Comparison of ENCODE assay signal across 18 cellular contexts in the genomic region with DNA sequence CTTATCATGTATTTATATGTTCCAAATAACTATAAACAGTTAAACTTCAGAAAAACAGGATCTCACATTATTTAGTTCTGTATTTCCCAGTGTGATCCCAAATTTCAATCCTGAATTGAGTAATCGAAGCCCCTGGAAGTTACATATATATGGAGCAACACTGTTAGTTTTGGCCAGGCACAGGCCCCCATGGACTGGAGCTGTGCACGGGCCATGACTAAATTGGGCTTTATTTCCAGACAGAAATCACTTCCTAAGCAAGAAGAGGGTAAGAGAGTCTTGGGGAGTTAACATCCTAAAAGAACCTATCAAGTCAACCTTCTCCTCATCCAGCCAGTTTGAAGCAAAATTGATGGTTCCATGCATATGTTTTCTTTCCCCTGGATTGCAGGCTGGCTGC.
DNase-seq lines count a peak whose midpoint lies in the region; ATAC-seq and TF ChIP-seq lines count a peak whose summit lies in the region.
"Had no signal": no experiment of that assay in that cellular context is flagged by ENCODE, and none has a peak within 500 bp of the region (broad histone marks: within the 10 kb centered on the region; RNA-seq: fewer than 3 reads in every experiment).

No MANE protein-coding gene starts in this region.

- H3K9ac ChIP-seq in Loucy (ENCODE audit: low read depth, low read length, poor library complexity, severe bottlenecking): no peak overlapping the region
- H3K9ac ChIP-seq: BLaER1 treated with 17β-estradiol and CSF1 and Interleukin-3, amounts not matched to agents 10 nM and 100 nM had no signal

- no peaks in the 10 kb centered on the region for H3F3A ChIP-seq in Loucy (ENCODE audit: low read depth)

- H3K27me3 Mint-ChIP-seq in endothelial cell (ENCODE audit: unreplicated experiment): no peaks in the 10 kb centered on the region
- H3K27me3 Mint-ChIP-seq: B cell had no signal

- no peaks in the 10 kb centered on the region for H3K9me3 Mint-ChIP-seq in endothelial cell (ENCODE audit: unreplicated experiment)
- H3K9me3 Mint-ChIP-seq: CD8-positive, alpha-beta T cell; H9 had no signal

- H3K4me3 Mint-ChIP-seq in endothelial cell (ENCODE audit: unreplicated experiment): no peak overlapping the region
- H3K4me3 Mint-ChIP-seq: B cell; CD8-positive, alpha-beta T cell; H9 had no signal

- intact Hi-C loops in Right ventricle myocardium superior (cut with DNase I) (no loop called here), cardiac septum (cut with DNase I) (no loop called here), right cardiac atrium (cut with DNase I) (no loop called here), sciatic nerve (cut with DNase I) (no loop called here)

- no peak overlapping the region for H3K4me2 ChIP-seq in Loucy (ENCODE audit: low read depth, low read length, poor library complexity, severe bottlenecking)
- H3K4me2 ChIP-seq: BLaER1 treated with 17β-estradiol and CSF1 and Interleukin-3, amounts not matched to agents 10 nM and 100 nM had no signal

- H3K9me2 ChIP-seq in Loucy (replicated peaks; ENCODE audit: low read depth, low read length): no peaks in the 10 kb centered on the region

- no peaks in the 10 kb centered on the region for H3K27me3 ChIP-seq in Loucy (ENCODE audit: insufficient read depth, low read length, poor library complexity, severe bottlenecking)
- no peaks in the 10 kb centered on the region for H3K27me3 ChIP-seq in right cardiac atrium (ENCODE audit: control insufficient read depth, insufficient read depth)
- H3K27me3 ChIP-seq: BLaER1 treated with 17β-estradiol and CSF1 and Interleukin-3, amounts not matched to agents 10 nM and 100 nM had no signal

- H3K4me1 ChIP-seq in Loucy (ENCODE audit: insufficient read depth, low read length, poor library complexity, severe bottlenecking): no peaks in the 10 kb centered on the region
- H3K4me1 ChIP-seq in right cardiac atrium (ENCODE audit: control insufficient read depth, insufficient read depth, low read length): no peaks in the 10 kb centered on the region

- no peak overlapping the region for H3K4me3 ChIP-seq in Loucy (ENCODE audit: low read length, poor library complexity, severe bottlenecking)
- no peak overlapping the region for H3K4me3 ChIP-seq in right cardiac atrium (ENCODE audit: low read length)
- H3K4me3 ChIP-seq: BLaER1 treated with 17β-estradiol and CSF1 and Interleukin-3, amounts not matched to agents 10 nM and 100 nM; GM12878 had no signal

- no peaks in the 10 kb centered on the region for H4K20me1 ChIP-seq in Loucy (ENCODE audit: insufficient read depth, low read length, poor library complexity, severe bottlenecking)
- H4K20me1 ChIP-seq: BLaER1 treated with 17β-estradiol and CSF1 and Interleukin-3, amounts not matched to agents 10 nM and 100 nM had no signal

- no peaks in the 10 kb centered on the region for H3K36me3 ChIP-seq in Loucy (ENCODE audit: insufficient read depth, low read length)
- H3K36me3 ChIP-seq: BLaER1 treated with 17β-estradiol and CSF1 and Interleukin-3, amounts not matched to agents 10 nM and 100 nM had no signal

- no peak overlapping the region for H3K27ac Mint-ChIP-seq in endothelial cell (ENCODE audit: unreplicated experiment)
- H3K27ac Mint-ChIP-seq: B cell; CD8-positive, alpha-beta T cell; H9 had no signal

- H2AFZ ChIP-seq in Loucy (ENCODE audit: low read length): 0 out of 2 replicates have a peak overlapping the region, but pooled peaks have one; percentile 9

- H3K36me3 Mint-ChIP-seq in endothelial cell (ENCODE audit: low read depth, unreplicated experiment): no peaks in the 10 kb centered on the region
- H3K36me3 Mint-ChIP-seq: CD8-positive, alpha-beta T cell had no signal

- no peaks in the 10 kb centered on the region for H3K79me2 ChIP-seq in Loucy (ENCODE audit: insufficient read depth, low read length)

- peak; percentile 51 for ATAC-seq in Right ventricle myocardium superior (ENCODE audit: poor library complexity)
- ATAC-seq in right cardiac atrium: peak; percentile 31 to 71
- peak; percentile 83 for ATAC-seq in sciatic nerve
- ATAC-seq: CD8-positive, alpha-beta T cell; GM12878; HepG2 had no signal

- no peak for TF ChIP-seq CTCF in Loucy (conservative IDR thresholded peaks at IDR 0.05; ENCODE audit: low read length)
- no peak for TF ChIP-seq CTCF in endothelial cell (IDR thresholded peaks at IDR 0.05; ENCODE audit: unreplicated experiment)

- WGBS in right cardiac atrium: 42% methylated on average over 2 of the region's 2 CpGs

- H3K27ac ChIP-seq in right cardiac atrium (ENCODE audit: low read length): no peak overlapping the region
- H3K27ac ChIP-seq: BLaER1 treated with 17β-estradiol and CSF1 and Interleukin-3, amounts not matched to agents 10 nM and 100 nM had no signal

- DNase-seq in Right ventricle myocardium superior (peak; percentile 44), cardiac septum (ENCODE audit: low spot score) (no peak), right cardiac atrium (peak in 2 of 3 donors; percentile 22 to 50), sciatic nerve (ENCODE audit: low spot score) (no peak), endothelial cell (ENCODE audit: low spot score) (no peak), GM03348 (ENCODE audit: low spot score) (no peak)
- no peak for DNase-seq in stimulated activated CD4-positive, alpha-beta T cell treated with anti-CD3 and anti-CD28 coated beads, Interleukin-4, amount 100 ng/mL, for 4 hours
- DNase-seq: 8988T; Calu3; CD8-positive, alpha-beta T cell; DMS79 treated with DMSO at 0.1 percent for 48 hours; GF-D8; H9 had no signal

- peaks cover 6% of the 10 kb centered on the region; the same call in 1 of the 2 replicates for H3K9me3 ChIP-seq in Loucy (ENCODE audit: insufficient read depth, low read depth, low read length)
- no peaks in the 10 kb centered on the region for H3K9me3 ChIP-seq in right cardiac atrium (ENCODE audit: control insufficient read depth, low read length)

- no peaks in the 10 kb centered on the region for H3K4me1 Mint-ChIP-seq in endothelial cell (ENCODE audit: unreplicated experiment)
- H3K4me1 Mint-ChIP-seq: B cell, H9 had no signal

Comparison
In these comparisons a context has a peak if more than half of its experiments do, and no peak if none do; other contexts are left out.
1. DNase-seq: peak in Right ventricle myocardium superior (single experiment) and right cardiac atrium (2 of 3); none in cardiac septum (single experiment), sciatic nerve (single experiment), stimulated activated CD4-positive, alpha-beta T cell treated with anti-CD3 and anti-CD28 coated beads, Interleukin-4, amount 100 ng/mL, for 4 hours (0 of 2), endothelial cell (single experiment) and GM03348 (single experiment).
2. Peak in every context shown above with its lines, with median percentiles within 50 percentile points of each other: ATAC-seq.